In the genomic region with DNA sequence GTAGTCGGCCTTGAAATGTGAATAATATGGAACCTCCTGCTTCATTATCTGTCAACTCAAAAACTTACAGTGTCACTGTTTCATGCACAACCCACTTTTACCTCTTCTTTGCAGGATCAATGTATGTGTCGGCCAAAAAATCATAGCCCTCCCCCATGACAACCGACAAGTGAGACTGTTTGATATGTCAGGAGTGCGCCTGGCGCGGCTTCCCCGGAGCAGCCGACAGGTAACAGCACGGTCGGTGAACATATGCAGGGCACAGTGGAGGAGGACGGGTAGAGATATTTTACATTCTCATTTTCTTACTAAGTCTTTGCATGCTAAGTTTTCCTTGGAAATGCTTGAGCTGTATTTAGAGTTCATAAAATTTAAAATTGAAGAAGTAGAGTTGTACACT, we compare ENCODE assay signal across 21 cellular contexts.
DNase-seq lines count a peak whose midpoint lies in the region; ATAC-seq lines count a peak whose summit lies in the region.
"Had no signal": no experiment of that assay in that cellular context is flagged by ENCODE, and none has a peak within 500 bp of the region (broad histone marks: within the 10 kb centered on the region; RNA-seq: fewer than 3 reads in every experiment).

No MANE protein-coding gene starts in this region.

- H3K36me3 Mint-ChIP-seq in activated naive CD8-positive, alpha-beta T cell treated with anti-CD3 and anti-CD28 coated beads for 36 hours: peaks cover 32% of the 10 kb centered on the region
- H3K36me3 Mint-ChIP-seq in activated naive CD8-positive, alpha-beta T cell treated with anti-CD3 and anti-CD28 coated beads, Interleukin-2, amount 50 U/mL, for 24 hours (ENCODE audit: low read depth): peaks cover 57% of the 10 kb centered on the region
- H3K36me3 Mint-ChIP-seq in T-helper 17 cell (ENCODE audit: low read depth): peaks cover 14% of the 10 kb centered on the region

- H3K9me3 ChIP-seq in T-helper 17 cell (ENCODE audit: control insufficient read depth, low read length, poor library complexity, severe bottlenecking): no peaks in the 10 kb centered on the region

- peaks cover 20% of the 10 kb centered on the region for H3K4me1 Mint-ChIP-seq in activated naive CD8-positive, alpha-beta T cell treated with anti-CD3 and anti-CD28 coated beads for 36 hours
- peaks cover 19% of the 10 kb centered on the region for H3K4me1 Mint-ChIP-seq in activated naive CD8-positive, alpha-beta T cell treated with anti-CD3 and anti-CD28 coated beads, Interleukin-2, amount 50 U/mL, for 24 hours
- H3K4me1 Mint-ChIP-seq in T-helper 17 cell: peaks cover 16% of the 10 kb centered on the region

- peak overlapping the region; percentile 21 for H3K27ac Mint-ChIP-seq in activated naive CD8-positive, alpha-beta T cell treated with anti-CD3 and anti-CD28 coated beads for 36 hours
- no peak overlapping the region for H3K27ac Mint-ChIP-seq in activated naive CD8-positive, alpha-beta T cell treated with anti-CD3 and anti-CD28 coated beads, Interleukin-2, amount 50 U/mL, for 24 hours
- peak overlapping the region; percentile 45 for H3K27ac Mint-ChIP-seq in T-helper 17 cell
- H3K27ac Mint-ChIP-seq: HFFc6 had no signal

- peaks cover 6% of the 10 kb centered on the region for H3K9me3 Mint-ChIP-seq in activated naive CD8-positive, alpha-beta T cell treated with anti-CD3 and anti-CD28 coated beads for 36 hours
- no peaks in the 10 kb centered on the region for H3K9me3 Mint-ChIP-seq in activated naive CD8-positive, alpha-beta T cell treated with anti-CD3 and anti-CD28 coated beads, Interleukin-2, amount 50 U/mL, for 24 hours
- H3K9me3 Mint-ChIP-seq: HFFc6 had no signal

- no peak for DNase-seq in activated naive CD8-positive, alpha-beta T cell treated with anti-CD3 and anti-CD28 coated beads for 36 hours
- DNase-seq in activated naive CD8-positive, alpha-beta T cell treated with anti-CD3 and anti-CD28 coated beads, Interleukin-2, amount 50 U/mL, for 24 hours: no peak
- DNase-seq in T-helper 17 cell (no peak), islet precursor cell (peak; percentile 22), putamen (ENCODE audit: low spot score) (no peak), NCI-H1694 treated with DMSO at 0.1 percent for 48 hours (lab: John Stamatoyannopoulos, UW) (no peak)
- DNase-seq: C1 segment of cervical spinal cord; HFFc6; Kasumi-1; NCI-H1092 treated with DMSO at 0.1 percent for 48 hours; NCI-H1436; NCI-H187 treated with DMSO at 0.1 percent for 48 hours; NCI-H2171 treated with DMSO at 0.1 percent for 48 hours; NCI-H446; NCI-H524 treated with DMSO at 0.1 percent for 48 hours; NCI-H82; NK-92 treated with Interleukin-12 subunit alpha and Interleukin-12 subunit beta, amount 100 ng/mL, for 24 hours; RPMI8226; SHP77 had no signal

- H3K4me3 Mint-ChIP-seq in activated naive CD8-positive, alpha-beta T cell treated with anti-CD3 and anti-CD28 coated beads for 36 hours: no peak overlapping the region
- H3K4me3 Mint-ChIP-seq in activated naive CD8-positive, alpha-beta T cell treated with anti-CD3 and anti-CD28 coated beads, Interleukin-2, amount 50 U/mL, for 24 hours: no peak overlapping the region
- H3K4me3 Mint-ChIP-seq in T-helper 17 cell: no peak overlapping the region
- H3K4me3 Mint-ChIP-seq: HFFc6 had no signal

- H3K27me3 Mint-ChIP-seq in activated naive CD8-positive, alpha-beta T cell treated with anti-CD3 and anti-CD28 coated beads for 36 hours: no peaks in the 10 kb centered on the region
- no peaks in the 10 kb centered on the region for H3K27me3 Mint-ChIP-seq in activated naive CD8-positive, alpha-beta T cell treated with anti-CD3 and anti-CD28 coated beads, Interleukin-2, amount 50 U/mL, for 24 hours
- no peaks in the 10 kb centered on the region for H3K27me3 Mint-ChIP-seq in T-helper 17 cell

- ATAC-seq in activated naive CD8-positive, alpha-beta T cell treated with anti-CD3 and anti-CD28 coated beads, Interleukin-2, amount 50 U/mL, for 24 hours: no peak
- ATAC-seq in T-helper 17 cell (no peak), GM21447 (IDR thresholded peaks at IDR 0.05; ENCODE audit: unreplicated experiment) (no peak)
- ATAC-seq: K562 had no signal
